Comparison of ENCODE assay signal across 8 cellular contexts in the genomic region with DNA sequence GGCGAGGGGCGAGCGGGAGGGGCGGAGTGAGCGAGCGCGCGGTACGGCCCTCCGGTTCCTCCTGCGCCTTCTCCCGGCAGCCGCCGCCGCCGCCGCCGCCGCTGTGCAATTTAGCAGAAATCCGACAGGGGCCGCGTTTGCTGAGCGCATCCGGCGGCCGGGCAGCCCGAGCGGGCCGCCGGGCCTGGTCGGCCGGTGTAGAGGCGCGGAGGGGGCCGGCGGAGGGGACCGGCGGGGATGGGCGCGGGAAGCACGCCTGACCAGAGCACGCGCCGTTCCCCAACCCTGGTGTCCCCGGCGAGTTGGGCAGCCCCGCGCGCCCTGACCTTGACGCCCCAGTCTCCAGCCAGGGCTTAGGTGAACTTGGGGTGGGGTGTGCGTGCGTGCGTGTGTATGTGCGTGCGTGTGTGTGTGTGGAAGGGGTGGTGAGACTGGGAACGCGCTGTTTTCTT.
DNase-seq lines count a peak whose midpoint lies in the region; ATAC-seq and TF ChIP-seq lines count a peak whose summit lies in the region.

No MANE protein-coding gene starts in this region.

- peaks cover 19% of the 10 kb centered on the region for H3K4me1 Mint-ChIP-seq in activated CD8-positive, alpha-beta memory T cell treated with anti-CD3 and anti-CD28 coated beads, Interleukin-2, amount 10 ng/mL, durations not matched to agents 7 days and 5 days
- H3K4me1 Mint-ChIP-seq in nephron (peaks cover 28% of the 10 kb centered on the region), type B pancreatic cell (ENCODE audit: unreplicated experiment) (peaks cover 31% of the 10 kb centered on the region)

- ATAC-seq in GM21786 (IDR thresholded peaks at IDR 0.05; ENCODE audit: unreplicated experiment), result peak; percentile 82
- ATAC-seq in activated CD8-positive, alpha-beta memory T cell treated with anti-CD3 and anti-CD28 coated beads, Interleukin-2, amount 10 ng/mL, durations not matched to agents 7 days and 5 days, result peak; percentile 73

- H3K27ac Mint-ChIP-seq in activated CD8-positive, alpha-beta memory T cell treated with anti-CD3 and anti-CD28 coated beads, Interleukin-2, amount 10 ng/mL, durations not matched to agents 7 days and 5 days, result no peak overlapping the region
- H3K27ac Mint-ChIP-seq in nephron (peak overlapping the region in 1 of 3 experiments; percentile 57), type B pancreatic cell (peak overlapping the region; percentile 23)

- TF ChIP-seq CTCF in fibroblast of pulmonary artery (IDR thresholded peaks at IDR 0.05; ENCODE audit: low read length, missing control alignments) (no peak), nephron (IDR thresholded peaks at IDR 0.05; ENCODE audit: unreplicated experiment in 3 of 3) (peak; percentile 72 to 79 (median 75)), type B pancreatic cell (conservative IDR thresholded peaks at IDR 0.05) (peak; percentile 80)

- peak; percentile 24 for DNase-seq in GDM1 (lab: John Stamatoyannopoulos, UW)
- peak; percentile 31 for DNase-seq in MV-4-11 (lab: John Stamatoyannopoulos, UW)
- peak; percentile 69 for DNase-seq in activated CD8-positive, alpha-beta memory T cell treated with anti-CD3 and anti-CD28 coated beads, Interleukin-2, amount 10 ng/mL, durations not matched to agents 7 days and 5 days
- peak; percentile 40 for DNase-seq in fibroblast of pulmonary artery (ENCODE audit: low read depth)
- peak; percentile 87 for DNase-seq in type B pancreatic cell (ENCODE audit: extremely low spot score, unreplicated experiment)
- no peak for DNase-seq in HPDE6-E6E7 (ENCODE audit: extremely low spot score)

- H3K36me3 Mint-ChIP-seq in activated CD8-positive, alpha-beta memory T cell treated with anti-CD3 and anti-CD28 coated beads, Interleukin-2, amount 10 ng/mL, durations not matched to agents 7 days and 5 days, result peaks cover 5% of the 10 kb centered on the region
- H3K36me3 Mint-ChIP-seq in nephron (ENCODE audit: low read depth) (no peaks in the 10 kb centered on the region), type B pancreatic cell (no peaks in the 10 kb centered on the region)

- peak overlapping the region; percentile 54 for H3K4me3 ChIP-seq in fibroblast of pulmonary artery (replicated peaks; ENCODE audit: low read depth, low read length)

- peaks cover 76% of the 10 kb centered on the region for H3K27me3 Mint-ChIP-seq in activated CD8-positive, alpha-beta memory T cell treated with anti-CD3 and anti-CD28 coated beads, Interleukin-2, amount 10 ng/mL, durations not matched to agents 7 days and 5 days
- H3K27me3 Mint-ChIP-seq in nephron (ENCODE audit: low read depth), result peaks cover 88% of the 10 kb centered on the region
- H3K27me3 Mint-ChIP-seq in type B pancreatic cell, result peaks cover 85% of the 10 kb centered on the region

- peak overlapping the region; percentile 78 for H3K4me3 Mint-ChIP-seq in activated CD8-positive, alpha-beta memory T cell treated with anti-CD3 and anti-CD28 coated beads, Interleukin-2, amount 10 ng/mL, durations not matched to agents 7 days and 5 days
- peak overlapping the region; percentile 82 to 90 (median 88) for H3K4me3 Mint-ChIP-seq in nephron
- H3K4me3 Mint-ChIP-seq in type B pancreatic cell, result peak overlapping the region; percentile 92

- no peaks in the 10 kb centered on the region for H3K9me3 Mint-ChIP-seq in activated CD8-positive, alpha-beta memory T cell treated with anti-CD3 and anti-CD28 coated beads, Interleukin-2, amount 10 ng/mL, durations not matched to agents 7 days and 5 days (ENCODE audit: low read depth)
- H3K9me3 Mint-ChIP-seq in nephron, result no peaks in the 10 kb centered on the region
- H3K9me3 Mint-ChIP-seq in type B pancreatic cell, result no peaks in the 10 kb centered on the region

- CTCF ChIA-PET in activated CD8-positive, alpha-beta memory T cell treated with anti-CD3 and anti-CD28 coated beads, Interleukin-2, amount 10 ng/mL, durations not matched to agents 7 days and 5 days (lab: Charles Lee), result no interaction called here
